In the genomic region with DNA sequence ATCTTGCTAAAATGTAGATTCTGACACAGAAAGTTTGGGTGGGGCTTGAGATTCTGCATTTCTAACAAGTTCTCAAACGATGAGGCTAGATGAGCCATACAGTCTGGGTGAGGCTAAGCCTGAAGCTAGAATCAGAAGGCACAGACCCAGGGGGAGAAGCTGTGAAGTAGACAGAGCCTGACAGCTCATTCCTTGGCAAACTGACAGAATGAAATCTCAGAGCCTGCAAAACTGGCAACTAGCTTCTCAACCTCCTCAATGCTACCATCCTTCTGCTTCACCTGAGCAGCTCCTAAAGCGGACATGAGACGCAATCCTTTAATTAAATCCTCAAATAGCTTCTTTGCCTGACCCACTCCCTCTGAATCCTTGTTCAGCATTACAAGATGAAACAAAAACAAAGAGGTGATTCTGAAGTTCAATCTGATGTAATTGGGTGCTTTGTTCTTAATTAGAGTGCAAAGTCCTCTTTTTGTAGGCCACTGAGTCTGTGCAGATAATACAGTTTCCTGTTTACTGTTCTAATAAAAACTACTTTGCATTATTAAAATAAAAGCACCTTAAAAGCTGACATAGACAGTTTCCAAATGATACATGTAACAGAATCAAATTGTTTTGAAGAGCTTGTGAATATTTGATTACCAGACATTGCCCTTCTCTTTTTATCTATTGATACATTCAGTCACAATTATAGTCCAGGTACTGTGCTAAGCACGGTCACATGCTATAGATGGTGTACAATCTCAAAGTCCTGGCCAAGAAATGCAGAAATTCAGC, we compare ENCODE assay signal across 14 cellular contexts.
DNase-seq lines count a peak whose midpoint lies in the region; ATAC-seq and TF ChIP-seq lines count a peak whose summit lies in the region.
"Had no signal": no experiment of that assay in that cellular context is flagged by ENCODE, and none has a peak within 500 bp of the region (broad histone marks: within the 10 kb centered on the region; RNA-seq: fewer than 3 reads in every experiment).

No MANE protein-coding gene starts in this region.

- H3K36me3 ChIP-seq in A673 (ENCODE audit: insufficient read depth, low read length, poor library complexity, severe bottlenecking) = no peaks in the 10 kb centered on the region
- H3K36me3 ChIP-seq in mammary epithelial cell (ENCODE audit: insufficient read depth, low read length) = no peaks in the 10 kb centered on the region
- H3K36me3 ChIP-seq: SJSA1, upper lobe of right lung had no signal

- dilution Hi-C loops in mammary epithelial cell (cut with HindIII; ENCODE audit: low sequenced_read_pairs) = loop anchor here (5.0 kb wide), 1 partner anchor 53 kb away; no protein-coding TSS in a partner anchor

- DNase-seq in A673 (ENCODE audit: low spot score) (peak; percentile 7), HUDEP-2 (lab: John Stamatoyannopoulos, UW; ENCODE audit: unreplicated experiment in 76 of 76) (peak in 71 of 76 experiments; percentile 1 to 83 (median 44)), mammary epithelial cell (peak; percentile 58), kidney glomerular epithelial cell (lab: John Stamatoyannopoulos, UW) (peak; percentile 27), posterior vena cava (ENCODE audit: low spot score) (no peak)
- no peak for DNase-seq in stimulated activated CD4-positive, alpha-beta T cell treated with anti-CD3 and anti-CD28 coated beads, Interleukin-12 subunit alpha, Interleukin-12 subunit beta, amount 100 ng/mL, for 4 hours
- DNase-seq: activated CD8-positive, alpha-beta memory T cell treated with anti-CD3 and anti-CD28 coated beads, Interleukin-2, amount 10 ng/mL, durations not matched to agents 7 days and 5 days; CD8-positive, alpha-beta memory T cell; NCI-H1417; upper lobe of right lung had no signal

- no peak for TF ChIP-seq CTCF in A673 (conservative IDR thresholded peaks at IDR 0.05; ENCODE audit: low read depth, low read length)
- no peak for TF ChIP-seq CTCF in mammary epithelial cell (conservative IDR thresholded peaks at IDR 0.05 in 1 of 2, IDR thresholded peaks at IDR 0.05 in 1 of 2; ENCODE audit: extremely low read depth in 1 of 2, insufficient read depth in 1 of 2, low read depth in 1 of 2, low read length in 2 of 2)

- intact Hi-C loops in A673 (cut with micrococcal nuclease; ENCODE audit: unreplicated experiment) (no loop called here), mammary epithelial cell (cut with micrococcal nuclease) (no loop called here), posterior vena cava (cut with DNase I) (no loop called here)

- POLR2A ChIA-PET in A673 (lab: Charles Lee; ENCODE audit: low non-redundant PET) = no interaction called here

- BruUV-seq in A673 (replicated peaks; lab: Mats Ljungman, UMichigan) (no TSS peak), mammary epithelial cell (replicated peaks; lab: Mats Ljungman, UMichigan) (no TSS peak)

- H3K9ac ChIP-seq in mammary epithelial cell (ENCODE audit: insufficient read depth, low read length) = no peak overlapping the region

- CTCF ChIA-PET in A673 (lab: Charles Lee) = no interaction called here
- CTCF ChIA-PET in mammary epithelial cell (lab: Charles Lee; ENCODE audit: low non-redundant PET) = no interaction called here

- H4K20me1 ChIP-seq in mammary epithelial cell (ENCODE audit: insufficient read depth, low read length) = no peaks in the 10 kb centered on the region

- in situ Hi-C loops in mammary epithelial cell (cut with MboI; ENCODE audit: low sequenced_read_pairs in 2 of 2) = no loop called here

- H3K9me3 ChIP-seq in A673 (ENCODE audit: low read depth, low read length, poor library complexity, severe bottlenecking) (no peaks in the 10 kb centered on the region), mammary epithelial cell (replicated peaks; ENCODE audit: insufficient read depth, low read length) (no peaks in the 10 kb centered on the region)

- H3K79me2 ChIP-seq in mammary epithelial cell (ENCODE audit: insufficient read depth, low read length) = no peaks in the 10 kb centered on the region

- H3K4me3 ChIP-seq in A673 (ENCODE audit: low read depth, low read length, poor library complexity, severe bottlenecking) (no peak overlapping the region), mammary epithelial cell (replicated peaks in 1 of 3; ENCODE audit: insufficient read depth in 1 of 3, low read depth in 2 of 3, low read length in 3 of 3) (no peak overlapping the region)
- H3K4me3 ChIP-seq: lung, SJSA1, upper lobe of right lung had no signal

- H3K27ac ChIP-seq in A673 (ENCODE audit: low read depth, low read length, poor library complexity, severe bottlenecking) (no peak overlapping the region), mammary epithelial cell (ENCODE audit: insufficient read depth, low read depth, low read length) (no peak overlapping the region)
- H3K27ac ChIP-seq: SJSA1, upper lobe of right lung had no signal

- H3K27me3 ChIP-seq in A673 (replicated peaks; ENCODE audit: insufficient read depth, low read depth, low read length, poor library complexity) (no peaks in the 10 kb centered on the region), mammary epithelial cell (ENCODE audit: insufficient read depth, low read length) (no peaks in the 10 kb centered on the region)
- H3K27me3 ChIP-seq: SJSA1, upper lobe of right lung had no signal

- H3K4me1 ChIP-seq in A673 (ENCODE audit: insufficient read depth, low read length, poor library complexity, severe bottlenecking) (no peaks in the 10 kb centered on the region), mammary epithelial cell (ENCODE audit: insufficient read depth, low read length) (no peaks in the 10 kb centered on the region)
- H3K4me1 ChIP-seq: upper lobe of right lung had no signal

- H3K4me2 ChIP-seq in mammary epithelial cell (ENCODE audit: insufficient read depth, low read depth, low read length) = no peak overlapping the region

- no peak for ATAC-seq in HG02970 (IDR thresholded peaks at IDR 0.05; ENCODE audit: low FRiP score, unreplicated experiment)
- ATAC-seq in GM21526 (IDR thresholded peaks at IDR 0.05; ENCODE audit: low FRiP score, unreplicated experiment) = no peak
- ATAC-seq: activated CD8-positive, alpha-beta memory T cell treated with anti-CD3 and anti-CD28 coated beads, Interleukin-2, amount 10 ng/mL, durations not matched to agents 7 days and 5 days; upper lobe of right lung had no signal

- no peak overlapping the region for H2AFZ ChIP-seq in mammary epithelial cell (ENCODE audit: low read depth, low read length)

- WGBS in mammary epithelial cell (ENCODE audit: low coverage, missing lambda C conversion rate) = 90% methylated on average over 4 of the region's 4 CpGs

Comparison
In these comparisons a context has a peak if more than half of its experiments do, and no peak if none do; other contexts are left out.
1. DNase-seq: peak in A673 (single experiment), HUDEP-2 (71 of 76), mammary epithelial cell (single experiment) and kidney glomerular epithelial cell (single experiment); none in posterior vena cava (single experiment) and stimulated activated CD4-positive, alpha-beta T cell treated with anti-CD3 and anti-CD28 coated beads, Interleukin-12 subunit alpha, Interleukin-12 subunit beta, amount 100 ng/mL, for 4 hours (single experiment).